ENCODE assay signal across 18 cellular contexts in genomic region chr3:51295625-51296024, GRCh38.
DNase-seq lines count a peak whose midpoint lies in the region; ATAC-seq and TF ChIP-seq lines count a peak whose summit lies in the region.
"Had no signal": no experiment of that assay in that cellular context is flagged by ENCODE, and none has a peak within 500 bp of the region (broad histone marks: within the 10 kb centered on the region; RNA-seq: fewer than 3 reads in every experiment).

No MANE protein-coding gene starts in this region.

- peaks cover 4% of the 10 kb centered on the region for H3K9me3 Mint-ChIP-seq in activated B cell treated with CpG ODN at 0.5 μM for 24 hours

- no peak for DNase-seq in activated B cell treated with CpG ODN at 0.5 μM for 24 hours
- no peak for DNase-seq in C1 segment of cervical spinal cord (lab: John Stamatoyannopoulos, UW)
- DNase-seq in mucosa of gallbladder (ENCODE audit: low spot score) = no peak
- DNase-seq in NCI-H748 treated with DMSO at 0.1 percent for 48 hours (lab: John Stamatoyannopoulos, UW) = no peak
- DNase-seq in activated T-cell treated with anti-CD3 and anti-CD28 coated beads, Interleukin-2, amount 50 U/mL, for 48 hours = no peak
- DNase-seq: activated CD4-positive, alpha-beta T cell treated with anti-CD3 and anti-CD28 coated beads, Interleukin-2, amount 50 U/mL, for 1 hour; activated effector memory CD4-positive, alpha-beta T cell treated with anti-CD3 and anti-CD28 coated beads, Interleukin-2, amount 50 U/mL, for 16 hours; brain microvascular endothelial cell; effector memory CD8-positive, alpha-beta T cell; islet precursor cell; naive thymus-derived CD4-positive, alpha-beta T cell; NCI-H226; sigmoid colon; T-helper 17 cell had no signal

- peaks cover 18% of the 10 kb centered on the region for H3K4me1 Mint-ChIP-seq in activated B cell treated with CpG ODN at 0.5 μM for 24 hours
- H3K4me1 Mint-ChIP-seq: naive thymus-derived CD4-positive, alpha-beta T cell; T-helper 17 cell had no signal

- ATAC-seq in GM18519 (IDR thresholded peaks at IDR 0.05; ENCODE audit: low FRiP score, unreplicated experiment) (peak; percentile 95), GM21576 (IDR thresholded peaks at IDR 0.05; ENCODE audit: unreplicated experiment) (peak; percentile 90), HG03139 (IDR thresholded peaks at IDR 0.05; ENCODE audit: unreplicated experiment) (peak; percentile 68), activated B cell treated with CpG ODN at 0.5 μM for 24 hours (ENCODE audit: low read depth) (peak; percentile 47)
- ATAC-seq: effector memory CD8-positive, alpha-beta T cell; naive thymus-derived CD4-positive, alpha-beta T cell; Panc1; T-helper 17 cell had no signal

- no peak overlapping the region for H3K4me3 Mint-ChIP-seq in activated B cell treated with CpG ODN at 0.5 μM for 24 hours
- H3K4me3 Mint-ChIP-seq: effector memory CD8-positive, alpha-beta T cell; naive thymus-derived CD4-positive, alpha-beta T cell; T-helper 17 cell had no signal

- TF ChIP-seq CTCF in activated B cell treated with CpG ODN at 0.5 μM for 24 hours (IDR thresholded peaks at IDR 0.05) = no peak

- H3K27ac Mint-ChIP-seq in activated B cell treated with CpG ODN at 0.5 μM for 24 hours = no peak overlapping the region
- H3K27ac Mint-ChIP-seq: effector memory CD8-positive, alpha-beta T cell; T-helper 17 cell had no signal

- intact Hi-C loops in activated B cell treated with CpG ODN at 0.5 μM for 24 hours (cut with micrococcal nuclease) = no loop called here

- POLR2A ChIA-PET in activated B cell treated with CpG ODN at 0.5 μM for 24 hours (lab: Charles Lee) = no interaction called here

- H3K27me3 Mint-ChIP-seq in activated B cell treated with CpG ODN at 0.5 μM for 24 hours = no peaks in the 10 kb centered on the region
- H3K27me3 Mint-ChIP-seq: effector memory CD8-positive, alpha-beta T cell; naive thymus-derived CD4-positive, alpha-beta T cell; T-helper 17 cell had no signal

- CTCF ChIA-PET in activated B cell treated with CpG ODN at 0.5 μM for 24 hours (lab: Charles Lee) = interaction anchor here (1.2 kb wide), 1 partner anchor 15 kb away, joined by 3 read pairs; no protein-coding TSS in a partner anchor

- no peaks in the 10 kb centered on the region for H3K36me3 Mint-ChIP-seq in activated B cell treated with CpG ODN at 0.5 μM for 24 hours (ENCODE audit: low read depth)
